1 cellular context compared by ENCODE assay signal in the genomic region with DNA sequence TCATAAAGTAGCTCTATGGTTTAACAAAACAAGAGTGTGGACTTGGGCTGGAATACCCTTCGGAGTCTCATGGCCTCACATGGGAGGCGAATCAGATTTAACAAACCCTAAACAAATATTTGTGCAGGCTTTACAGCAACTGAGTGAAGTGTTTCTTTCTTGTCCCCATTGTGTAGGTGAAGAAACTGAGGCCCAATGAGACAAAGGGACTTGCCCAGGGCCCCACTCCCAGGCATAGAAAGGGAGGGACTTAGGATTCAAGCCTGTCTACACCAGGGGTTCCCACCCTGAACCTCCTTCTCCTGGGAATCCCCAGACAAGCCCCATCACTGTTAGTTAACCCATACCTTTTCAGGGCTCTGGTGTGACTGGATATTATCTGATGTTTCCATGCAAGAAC.
TF ChIP-seq lines count a peak whose summit lies in the region.

No MANE protein-coding gene starts in this region.

TF ChIP-seq in HepG2, 621 proteins besides CTCF, POLR2A, EP300 and RAD21:
- TF ChIP-seq ZNF629 (CRISPR knock-in tag; conservative IDR thresholded peaks at IDR 0.05), result peak; percentile 92
- peak; percentile 61; the same call in 1 of the 2 replicates for TF ChIP-seq ZMYM3 (CRISPR knock-in tag; IDR thresholded peaks at IDR 0.05)
- TF ChIP-seq KDM4B (CRISPR knock-in tag; IDR thresholded peaks at IDR 0.05), result no peak
- TF ChIP-seq, protein P1, sequence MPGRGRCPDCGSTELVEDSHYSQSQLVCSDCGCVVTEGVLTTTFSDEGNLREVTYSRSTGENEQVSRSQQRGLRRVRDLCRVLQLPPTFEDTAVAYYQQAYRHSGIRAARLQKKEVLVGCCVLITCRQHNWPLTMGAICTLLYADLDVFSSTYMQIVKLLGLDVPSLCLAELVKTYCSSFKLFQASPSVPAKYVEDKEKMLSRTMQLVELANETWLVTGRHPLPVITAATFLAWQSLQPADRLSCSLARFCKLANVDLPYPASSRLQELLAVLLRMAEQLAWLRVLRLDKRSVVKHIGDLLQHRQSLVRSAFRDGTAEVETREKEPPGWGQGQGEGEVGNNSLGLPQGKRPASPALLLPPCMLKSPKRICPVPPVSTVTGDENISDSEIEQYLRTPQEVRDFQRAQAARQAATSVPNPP (CRISPR knock-in tag; IDR thresholded peaks at IDR 0.05), result no peak
- TF ChIP-seq, protein P2, sequence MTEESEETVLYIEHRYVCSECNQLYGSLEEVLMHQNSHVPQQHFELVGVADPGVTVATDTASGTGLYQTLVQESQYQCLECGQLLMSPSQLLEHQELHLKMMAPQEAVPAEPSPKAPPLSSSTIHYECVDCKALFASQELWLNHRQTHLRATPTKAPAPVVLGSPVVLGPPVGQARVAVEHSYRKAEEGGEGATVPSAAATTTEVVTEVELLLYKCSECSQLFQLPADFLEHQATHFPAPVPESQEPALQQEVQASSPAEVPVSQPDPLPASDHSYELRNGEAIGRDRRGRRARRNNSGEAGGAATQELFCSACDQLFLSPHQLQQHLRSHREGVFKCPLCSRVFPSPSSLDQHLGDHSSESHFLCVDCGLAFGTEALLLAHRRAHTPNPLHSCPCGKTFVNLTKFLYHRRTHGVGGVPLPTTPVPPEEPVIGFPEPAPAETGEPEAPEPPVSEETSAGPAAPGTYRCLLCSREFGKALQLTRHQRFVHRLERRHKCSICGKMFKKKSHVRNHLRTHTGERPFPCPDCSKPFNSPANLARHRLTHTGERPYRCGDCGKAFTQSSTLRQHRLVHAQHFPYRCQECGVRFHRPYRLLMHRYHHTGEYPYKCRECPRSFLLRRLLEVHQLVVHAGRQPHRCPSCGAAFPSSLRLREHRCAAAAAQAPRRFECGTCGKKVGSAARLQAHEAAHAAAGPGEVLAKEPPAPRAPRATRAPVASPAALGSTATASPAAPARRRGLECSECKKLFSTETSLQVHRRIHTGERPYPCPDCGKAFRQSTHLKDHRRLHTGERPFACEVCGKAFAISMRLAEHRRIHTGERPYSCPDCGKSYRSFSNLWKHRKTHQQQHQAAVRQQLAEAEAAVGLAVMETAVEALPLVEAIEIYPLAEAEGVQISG (CRISPR knock-in tag; IDR thresholded peaks at IDR 0.05), result no peak
TF ChIP-seq in HepG2: peak in this region for 2.
